19 cellular contexts compared by ENCODE assay signal in the genomic region with DNA sequence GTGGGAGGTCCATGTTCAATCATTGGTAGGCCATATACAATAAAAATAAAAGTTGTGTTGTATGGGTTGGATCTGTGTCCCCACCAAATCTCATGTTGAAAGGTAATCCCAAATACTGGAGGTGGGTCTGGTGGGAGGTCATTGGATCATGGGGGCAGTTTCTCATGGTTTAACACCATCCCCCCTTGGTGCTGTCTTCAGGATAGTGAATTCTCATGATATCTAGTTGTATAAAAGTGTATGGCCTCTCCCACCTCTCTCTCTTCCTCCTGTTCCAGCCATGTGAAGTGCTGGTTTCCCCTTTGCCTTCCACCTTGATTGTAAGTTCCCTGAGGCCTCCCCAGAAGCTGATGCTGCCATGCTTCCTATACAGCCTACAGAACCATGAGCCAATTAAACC. TPM values are rescaled to one million over a fixed set of nuclear protein-coding genes. Genes with fewer than 3 reads are reported as not detected.
"Had no signal": no experiment of that assay in that cellular context is flagged by ENCODE, and none has a peak within 500 bp of the region (broad histone marks: within the 10 kb centered on the region; RNA-seq: fewer than 3 reads in every experiment).

No MANE protein-coding gene starts in this region.

- H3K27ac Mint-ChIP-seq: natural killer cell treated with Interleukin-12 subunit alpha and Interleukin-12 subunit beta and Interleukin-15 and Interleukin-18, amount 100 ng/mL, for 72 hours; stimulated activated effector memory CD8-positive, alpha-beta T cell treated with anti-CD3 and anti-CD28 coated beads, Interleukin-12 subunit alpha, Interleukin-12 subunit beta, amount 100 ng/mL, for 72 hours had no signal

- H3K9me3 Mint-ChIP-seq: natural killer cell treated with Interleukin-12 subunit alpha and Interleukin-12 subunit beta and Interleukin-15 and Interleukin-18, amount 100 ng/mL, for 72 hours; stimulated activated effector memory CD8-positive, alpha-beta T cell treated with anti-CD3 and anti-CD28 coated beads, Interleukin-12 subunit alpha, Interleukin-12 subunit beta, amount 100 ng/mL, for 72 hours had no signal

- H3K36me3 ChIP-seq: right lobe of liver, suprapubic skin, thyroid gland, upper lobe of left lung, uterus had no signal

- H3K36me3 Mint-ChIP-seq: natural killer cell treated with Interleukin-12 subunit alpha and Interleukin-12 subunit beta and Interleukin-15 and Interleukin-18, amount 100 ng/mL, for 72 hours; stimulated activated effector memory CD8-positive, alpha-beta T cell treated with anti-CD3 and anti-CD28 coated beads, Interleukin-12 subunit alpha, Interleukin-12 subunit beta, amount 100 ng/mL, for 72 hours had no signal

- H3K9me3 ChIP-seq: psoas muscle, right lobe of liver, suprapubic skin, thyroid gland, upper lobe of left lung, uterus had no signal

- H3K4me1 Mint-ChIP-seq: stimulated activated effector memory CD8-positive, alpha-beta T cell treated with anti-CD3 and anti-CD28 coated beads, Interleukin-12 subunit alpha, Interleukin-12 subunit beta, amount 100 ng/mL, for 72 hours had no signal

- H3K4me3 ChIP-seq: psoas muscle, right lobe of liver, suprapubic skin, thyroid gland, upper lobe of left lung, uterus had no signal

- H3K4me1 ChIP-seq: uterus had no signal

- H3K27ac ChIP-seq: psoas muscle, right lobe of liver, suprapubic skin, thyroid gland, upper lobe of left lung, uterus had no signal

- H3K27me3 ChIP-seq: right lobe of liver, suprapubic skin, thyroid gland, upper lobe of left lung, uterus had no signal

- H3K4me3 Mint-ChIP-seq: natural killer cell treated with Interleukin-12 subunit alpha and Interleukin-12 subunit beta and Interleukin-15 and Interleukin-18, amount 100 ng/mL, for 72 hours; stimulated activated effector memory CD8-positive, alpha-beta T cell treated with anti-CD3 and anti-CD28 coated beads, Interleukin-12 subunit alpha, Interleukin-12 subunit beta, amount 100 ng/mL, for 72 hours had no signal

- ATAC-seq: esophagus mucosa; left lobe of liver; natural killer cell treated with Interleukin-12 subunit alpha and Interleukin-12 subunit beta and Interleukin-15 and Interleukin-18, amount 100 ng/mL, for 72 hours; psoas muscle; right lobe of liver; stimulated activated effector memory CD8-positive, alpha-beta T cell treated with anti-CD3 and anti-CD28 coated beads, Interleukin-12 subunit alpha, Interleukin-12 subunit beta, amount 100 ng/mL, for 72 hours; stimulated activated naive CD8-positive, alpha-beta T cell treated with anti-CD3 and anti-CD28 coated beads, Interleukin-15, Interleukin-2, amounts not matched to agents 100 U/mL and 50 U/mL, for 24 hours had no signal

- H3K27me3 Mint-ChIP-seq: natural killer cell treated with Interleukin-12 subunit alpha and Interleukin-12 subunit beta and Interleukin-15 and Interleukin-18, amount 100 ng/mL, for 72 hours had no signal

- DNase-seq: effector memory CD4-positive, alpha-beta T cell; islet precursor cell; mammary epithelial cell; midbrain; psoas muscle; retina; right lobe of liver; stimulated activated CD4-positive, alpha-beta T cell treated with anti-CD3 and anti-CD28 coated beads, Interleukin-4, amount 100 ng/mL, for 1 hour; stimulated activated CD8-positive, alpha-beta memory T cell treated with anti-CD3 and anti-CD28 coated beads, Interleukin-4, amount 100 ng/mL, for 48 hours; stimulated activated naive CD8-positive, alpha-beta T cell treated with anti-CD3 and anti-CD28 coated beads, Interleukin-15, Interleukin-2, amounts not matched to agents 100 U/mL and 50 U/mL, for 24 hours; thyroid gland; upper lobe of left lung; uterus had no signal

RNA-seq across cellular contexts. Expression of a gene that starts 15.1 kb away (rescaled TPM):
- total RNA-seq: esophagus mucosa, mammary epithelial cell, suprapubic skin, thyroid gland had no signal
- polyA plus RNA-seq: mammary epithelial cell had no signal

RNA-seq across cellular contexts. Expression of a gene that starts 47.8 kb away (rescaled TPM):
- total RNA-seq: esophagus mucosa, frontal cortex, uterus had no signal
